In the genomic region with DNA sequence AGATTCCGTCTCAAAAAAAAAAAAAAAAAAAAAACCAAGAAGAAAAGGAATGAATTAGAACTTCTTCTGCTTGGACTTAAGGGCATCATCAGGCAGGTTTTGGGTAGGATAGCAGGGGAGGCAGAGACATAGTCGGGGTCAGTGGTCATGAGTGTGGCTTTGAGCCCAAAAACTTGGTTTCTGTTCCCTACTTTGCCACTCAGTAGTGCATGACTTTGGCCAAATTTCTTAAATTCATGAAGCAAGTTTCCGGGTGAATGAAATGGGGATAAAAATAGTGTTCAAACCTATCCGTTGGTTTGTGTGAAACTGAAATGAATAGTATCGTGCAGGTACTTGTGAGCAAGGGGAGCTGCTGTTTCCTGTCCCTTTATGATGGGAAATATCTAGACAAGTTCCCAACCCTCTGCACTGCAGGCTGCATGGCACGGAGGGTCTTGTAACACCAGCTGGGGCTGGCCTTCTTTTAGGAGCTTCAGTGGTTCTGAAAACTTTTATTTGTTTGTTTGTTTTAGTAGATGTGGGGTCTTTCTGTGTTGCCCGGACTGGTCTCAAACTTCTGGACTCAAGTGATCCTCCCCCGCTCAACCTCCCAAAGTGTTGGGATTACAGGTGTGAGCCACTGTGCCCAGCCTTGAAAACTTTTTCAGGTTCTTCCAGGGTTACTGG, we compare ENCODE assay signal across 9 cellular contexts. TPM values are rescaled to one million over a fixed set of nuclear protein-coding genes. Genes with fewer than 3 reads are reported as not detected.
DNase-seq lines count a peak whose midpoint lies in the region; ATAC-seq, FAIRE-seq and TF ChIP-seq lines count a peak whose summit lies in the region.
"Had no signal": no experiment of that assay in that cellular context is flagged by ENCODE, and none has a peak within 500 bp of the region (broad histone marks: within the 10 kb centered on the region; RNA-seq: fewer than 3 reads in every experiment).

No MANE protein-coding gene starts in this region.

- H3K9me3 ChIP-seq in SU-DHL-6 (ENCODE audit: insufficient read depth, low read length) (no peaks in the 10 kb centered on the region), suprapubic skin (no peaks in the 10 kb centered on the region)

- H3K9me2 ChIP-seq in SU-DHL-6 (replicated peaks; ENCODE audit: insufficient read depth, low read length), result no peaks in the 10 kb centered on the region

- no peak for DNase-seq in GM18507 (ENCODE audit: extremely low spot score, insufficient read length, low read depth)
- peak; percentile 10 for DNase-seq in left cardiac atrium
- DNase-seq in suprapubic skin (ENCODE audit: low spot score in 2 of 2), result peak; percentile 38 to 55
- DNase-seq in SHP77 (lab: John Stamatoyannopoulos, UW), result no peak
- no peak for DNase-seq in activated gamma-delta T cell (lab: John Stamatoyannopoulos, UW)
- DNase-seq in GM13976 (ENCODE audit: low spot score), result no peak

- H3K27me3 ChIP-seq in SU-DHL-6 (ENCODE audit: low read length), result no peaks in the 10 kb centered on the region
- H3K27me3 ChIP-seq in suprapubic skin, result no peaks in the 10 kb centered on the region

- peaks cover 6% of the 10 kb centered on the region; the same call in 1 of the 2 replicates for H3K79me2 ChIP-seq in SU-DHL-6 (ENCODE audit: insufficient read depth, low read length)

- H2AFZ ChIP-seq in SU-DHL-6 (ENCODE audit: low read depth, low read length, severe bottlenecking), result no peak overlapping the region

- H4K20me1 ChIP-seq in SU-DHL-6 (ENCODE audit: low read depth, low read length), result no peaks in the 10 kb centered on the region

- peaks cover 91% of the 10 kb centered on the region for H3F3A ChIP-seq in SU-DHL-6 (ENCODE audit: insufficient read depth)

- peak; percentile 59 for ATAC-seq in HG02885 (IDR thresholded peaks at IDR 0.05; ENCODE audit: poor library complexity, unreplicated experiment)
- ATAC-seq in left cardiac atrium, result no peak

- FAIRE-seq in GM18507 (lab: Jason Lieb, UNC), result peak; percentile 91
- FAIRE-seq: islet of Langerhans had no signal

- intact Hi-C loops in left cardiac atrium (cut with DNase I), result no loop called here

- TF ChIP-seq POLR2A in suprapubic skin (IDR thresholded peaks at IDR 0.05), result no peak

- H3K27ac ChIP-seq in SU-DHL-6 (ENCODE audit: low read depth, low read length) (peak overlapping the region; percentile 98), suprapubic skin (peak overlapping the region; percentile 2)

- H3K4me2 ChIP-seq in SU-DHL-6 (ENCODE audit: low read depth, low read length, poor library complexity, severe bottlenecking), result peak overlapping the region; percentile 83

- H3K4me3 ChIP-seq in SU-DHL-6 (ENCODE audit: insufficient read depth, low read length, poor library complexity, severe bottlenecking) (peak overlapping the region; percentile 30), suprapubic skin (no peak overlapping the region)

- no peak for TF ChIP-seq EP300 in suprapubic skin (IDR thresholded peaks at IDR 0.05)

- in situ Hi-C loops in GM13976 (cut with MboI; ENCODE audit: low sequenced_read_pairs, unreplicated experiment), result no loop called here

- TF ChIP-seq CTCF in SU-DHL-6 (IDR thresholded peaks at IDR 0.05; ENCODE audit: insufficient read depth, low read length, poor library complexity, severe bottlenecking) (no peak), suprapubic skin (IDR thresholded peaks at IDR 0.05) (no peak), GM13976 (IDR thresholded peaks at IDR 0.05; ENCODE audit: borderline replicate concordance, control extremely low read depth, extremely low read depth, insufficient read depth, missing control alignments) (no peak)

- WGBS in suprapubic skin, result 53% methylated on average over 8 of the region's 8 CpGs

- H3K9ac ChIP-seq in SU-DHL-6 (ENCODE audit: low read length), result peak overlapping the region; percentile 53

- H3K4me1 ChIP-seq in suprapubic skin, result peaks cover 92% of the 10 kb centered on the region

- H3K36me3 ChIP-seq in SU-DHL-6 (ENCODE audit: low read length), result peaks cover 10% of the 10 kb centered on the region
- H3K36me3 ChIP-seq in suprapubic skin, result peaks cover 64% of the 10 kb centered on the region

RNA-seq across cellular contexts. Expression of a gene that starts 18.4 kb away (rescaled TPM):
- total RNA-seq in left cardiac atrium, result 100 to 1,000 TPM; 405 to 657 TPM
- 1,000 to 10,000 TPM in 1 of 4 donors, 100 to 1,000 TPM in 3; 336 to 2,041 (median 481) TPM for total RNA-seq in suprapubic skin

RNA-seq across cellular contexts. Expression of a gene that starts 54.5 kb away (rescaled TPM):
- total RNA-seq in left cardiac atrium (10 to 100 TPM; 13.4 to 21.5 TPM), suprapubic skin (100 to 1,000 TPM in 1 of 4 donors, 10 to 100 TPM in 3; 56.2 to 107 (median 81.5) TPM)

RNA-seq across cellular contexts. Expression of a gene that starts 57.9 kb away (rescaled TPM):
- total RNA-seq in left cardiac atrium (1,000 to 10,000 TPM; 4,098 to 7,342 TPM), suprapubic skin (over 10,000 TPM; 10,207 to 42,728 (median 11,538) TPM)

RNA-seq across cellular contexts. Expression of a gene that starts 58.5 kb away (rescaled TPM):
- total RNA-seq in left cardiac atrium, result 1 to 10 TPM; 4.1 to 7.2 TPM
- total RNA-seq in suprapubic skin, result 1 to 10 TPM; 3.9 to 6.2 (median 4.7) TPM

Comparison
In these comparisons a context has a peak if more than half of its experiments do, and no peak if none do; other contexts are left out.
1. DNase-seq: peak in left cardiac atrium (single experiment) and suprapubic skin (2 of 2); none in GM18507 (single experiment), SHP77 (0 of 2), activated gamma-delta T cell (single experiment) and GM13976 (single experiment).